28 cellular contexts compared by ENCODE assay signal in genomic region chr5:56683733-56684132, GRCh38.
"Had no signal": no experiment of that assay in that cellular context is flagged by ENCODE, and none has a peak within 500 bp of the region (broad histone marks: within the 10 kb centered on the region; RNA-seq: fewer than 3 reads in every experiment).

No MANE protein-coding gene starts in this region.

- H3K36me3 Mint-ChIP-seq: WTC11 had no signal

- DNase-seq: activated CD4-positive, alpha-beta T cell treated with anti-CD3 and anti-CD28 coated beads for 48 hours; activated CD4-positive, alpha-beta T cell treated with anti-CD3 and anti-CD28 coated beads, Interleukin-2, amount 50 U/mL, for 4 hours; activated CD4-positive, CD25-positive, alpha-beta regulatory T cell treated with anti-CD3 and anti-CD28 coated beads, Interleukin-2, amount 50 U/mL, for 72 hours; activated CD8-positive, alpha-beta memory T cell treated with anti-CD3 and anti-CD28 coated beads, Interleukin-2, amount 50 U/mL, for 48 hours; activated CD8-positive, alpha-beta T cell treated with anti-CD3 and anti-CD28 coated beads, Interleukin-2, amount 10 ng/mL, durations not matched to agents 7 days and 5 days; activated effector memory CD4-positive, alpha-beta T cell treated with Interleukin-2 at 50 U/mL for 16 hours; activated naive CD4-positive, alpha-beta T cell; activated T-cell treated with anti-CD3 and anti-CD28 coated beads, Interleukin-2, amount 50 U/mL, for 1 hour; amygdala; brain microvascular endothelial cell; KG1; NCI-H1048; NCI-H146; NCI-H187 treated with DMSO at 0.1 percent for 48 hours; NCI-H2081 treated with DMSO at 0.1 percent for 48 hours; NCI-H446; NCI-H524; PC-9; SJCRH30; SK-N-SH; SW 1271; T-helper 9 cell had no signal

- H2AFZ ChIP-seq: PC-9 had no signal

- H3K4me3 Mint-ChIP-seq: activated CD8-positive, alpha-beta T cell treated with anti-CD3 and anti-CD28 coated beads, Interleukin-2, amount 10 ng/mL, durations not matched to agents 7 days and 5 days; activated naive CD4-positive, alpha-beta T cell treated with anti-CD3 and anti-CD28 coated beads, Interleukin-2, amount 50 U/mL, for 24 hours; activated T-helper 1 cell treated with anti-CD3 and anti-CD28 coated beads, Interleukin-12 subunit alpha, Interleukin-12 subunit beta, Interleukin-2, Interleukin-4 antibody, amounts not matched to agents 30 ng/mL and 10 ng/mL and 1 ng/mL, durations not matched to agents 14 hours and 24 hours and 36 hours; T-helper 1 cell treated with Interleukin-12 subunit alpha and Interleukin-12 subunit beta and Interleukin-4 antibody, amounts not matched to agents 30 μg/mL and 1 μg/mL, for 36 hours; WTC11 had no signal

- H3K4me2 ChIP-seq: PC-9, SK-N-SH had no signal

- H3K36me3 ChIP-seq: brain microvascular endothelial cell, cardiac muscle cell, SJCRH30 had no signal

- H3K9me3 ChIP-seq: SJCRH30, SK-N-SH had no signal

- H3K9ac ChIP-seq: SK-N-SH had no signal

- H3K4me1 ChIP-seq: SJCRH30 had no signal

- ATAC-seq: activated CD8-positive, alpha-beta T cell treated with anti-CD3 and anti-CD28 coated beads, Interleukin-2, amount 10 ng/mL, durations not matched to agents 7 days and 5 days; Right ventricle myocardium inferior had no signal

- H3K27ac ChIP-seq: brain microvascular endothelial cell, cardiac muscle cell, PC-9, SJCRH30 had no signal

- H3K27me3 Mint-ChIP-seq: activated naive CD4-positive, alpha-beta T cell treated with anti-CD3 and anti-CD28 coated beads, Interleukin-2, amount 50 U/mL, for 24 hours had no signal

- H3K4me3 ChIP-seq: cardiac muscle cell, PC-9, SJCRH30 had no signal

- H3K9me3 Mint-ChIP-seq: activated T-helper 1 cell treated with anti-CD3 and anti-CD28 coated beads, Interleukin-12 subunit alpha, Interleukin-12 subunit beta, Interleukin-2, Interleukin-4 antibody, amounts not matched to agents 30 ng/mL and 10 ng/mL and 1 ng/mL, durations not matched to agents 14 hours and 24 hours and 36 hours; T-helper 1 cell treated with Interleukin-12 subunit alpha and Interleukin-12 subunit beta and Interleukin-4 antibody, amounts not matched to agents 30 μg/mL and 1 μg/mL, for 36 hours; WTC11 had no signal

- H3K27me3 ChIP-seq: brain microvascular endothelial cell, cardiac muscle cell, SJCRH30 had no signal

- H3K27ac Mint-ChIP-seq: activated CD8-positive, alpha-beta T cell treated with anti-CD3 and anti-CD28 coated beads, Interleukin-2, amount 10 ng/mL, durations not matched to agents 7 days and 5 days; activated naive CD4-positive, alpha-beta T cell treated with anti-CD3 and anti-CD28 coated beads, Interleukin-2, amount 50 U/mL, for 24 hours; activated T-helper 1 cell treated with anti-CD3 and anti-CD28 coated beads, Interleukin-12 subunit alpha, Interleukin-12 subunit beta, Interleukin-2, Interleukin-4 antibody, amounts not matched to agents 30 ng/mL and 10 ng/mL and 1 ng/mL, durations not matched to agents 14 hours and 24 hours and 36 hours; T-helper 1 cell treated with Interleukin-12 subunit alpha and Interleukin-12 subunit beta and Interleukin-4 antibody, amounts not matched to agents 30 μg/mL and 1 μg/mL, for 36 hours; WTC11 had no signal
